ENCODE assay signal across 8 cellular contexts in the genomic region with DNA sequence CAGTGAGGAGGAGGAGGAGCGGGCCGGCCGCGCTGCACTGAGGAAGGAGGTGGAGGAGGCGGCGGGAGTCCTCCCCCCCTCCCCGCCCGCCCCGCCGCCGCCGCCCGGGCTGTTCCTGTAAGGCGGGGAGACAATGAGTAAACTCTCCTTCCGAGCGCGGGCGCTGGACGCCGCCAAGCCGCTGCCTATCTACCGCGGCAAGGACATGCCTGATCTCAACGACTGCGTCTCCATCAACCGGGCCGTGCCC. TPM values are rescaled to one million over a fixed set of nuclear protein-coding genes. Genes with fewer than 3 reads are reported as not detected.
DNase-seq lines count a peak whose midpoint lies in the region; ATAC-seq and TF ChIP-seq lines count a peak whose summit lies in the region.

No MANE protein-coding gene starts in this region.

- intact Hi-C loops in HCT116 (cut with micrococcal nuclease): loop anchor here (5.0 kb wide), 1 partner anchor 342 kb away; no protein-coding TSS in a partner anchor

- no peak overlapping the region for H2AFZ ChIP-seq in HCT116 (ENCODE audit: low read depth, low read length, poor library complexity, severe bottlenecking)
- H2AFZ ChIP-seq in OCI-LY1 (ENCODE audit: low read length): no peak overlapping the region
- no peak overlapping the region for H2AFZ ChIP-seq in neuron (ENCODE audit: low read depth, low read length)

- H3K36me3 ChIP-seq in HCT116 (ENCODE audit: control insufficient read depth in 1 of 2, insufficient read depth in 2 of 2, low read length in 2 of 2) (no peaks in the 10 kb centered on the region), OCI-LY1 (ENCODE audit: insufficient read depth, low read length) (no peaks in the 10 kb centered on the region), neuron (ENCODE audit: insufficient read depth, low read length) (no peaks in the 10 kb centered on the region)

- ATAC-seq in GM18502 (IDR thresholded peaks at IDR 0.05; ENCODE audit: poor library complexity, unreplicated experiment) (peak; percentile 41), HCT116 (peak; percentile 53)

- TF ChIP-seq RAD21 in HCT116 (IDR thresholded peaks at IDR 0.05; ENCODE audit: low read depth): no peak

- BruUV-seq in HCT116 (replicated peaks; lab: Mats Ljungman, UMichigan): no TSS peak

- no peak for TF ChIP-seq POLR2A in HCT116 (IDR thresholded peaks at IDR 0.05; ENCODE audit: borderline replicate concordance, extremely low read depth, insufficient read depth, insufficient read length)

- no peaks in the 10 kb centered on the region for H3F3A ChIP-seq in OCI-LY1 (ENCODE audit: insufficient read depth, low read length)

- H3K9me3 ChIP-seq in HCT116 (ENCODE audit: control insufficient read depth in 1 of 2, insufficient read depth in 1 of 2, low read depth in 1 of 2, low read length in 2 of 2): no peaks in the 10 kb centered on the region
- no peaks in the 10 kb centered on the region for H3K9me3 ChIP-seq in OCI-LY1 (ENCODE audit: low read length)
- H3K9me3 ChIP-seq in neuron (ENCODE audit: low read length): no peaks in the 10 kb centered on the region

- peak overlapping the region; percentile 77 to 97 for H3K4me3 ChIP-seq in HCT116 (replicated peaks in 1 of 2; ENCODE audit: low read depth in 1 of 2, low read length in 2 of 2)
- peak overlapping the region; percentile 81 for H3K4me3 ChIP-seq in OCI-LY1 (ENCODE audit: low read depth, low read length, poor library complexity, severe bottlenecking)
- peak overlapping the region; percentile 58 for H3K4me3 ChIP-seq in epithelial cell of esophagus (ENCODE audit: low read length)
- H3K4me3 ChIP-seq in neuron (ENCODE audit: low read length): peak overlapping the region; percentile 69

- H4K20me1 ChIP-seq in HCT116 (ENCODE audit: insufficient read depth): peaks cover 11% of the 10 kb centered on the region; the same call in 1 of the 2 replicates
- no peaks in the 10 kb centered on the region for H4K20me1 ChIP-seq in OCI-LY1 (ENCODE audit: insufficient read depth, low read length)

- H3K4me2 ChIP-seq in HCT116 (ENCODE audit: low read length) (peak overlapping the region; percentile 95), OCI-LY1 (ENCODE audit: low read length) (peak overlapping the region; percentile 87)

- DNase-seq in HCT116 (ENCODE audit: low read depth, low spot score): no peak
- DNase-seq in epithelial cell of esophagus (ENCODE audit: low read depth): no peak
- DNase-seq in foreskin melanocyte: no peak
- no peak for DNase-seq in cortex of kidney (lab: John Stamatoyannopoulos, UW)
- DNase-seq in retina: no peak

- H3K9me2 ChIP-seq in HCT116 (ENCODE audit: insufficient read depth): no peaks in the 10 kb centered on the region
- no peaks in the 10 kb centered on the region for H3K9me2 ChIP-seq in OCI-LY1 (ENCODE audit: low read depth, low read length)

- TF ChIP-seq CTCF in HCT116 (IDR thresholded peaks at IDR 0.05 in 2 of 3, conservative IDR thresholded peaks at IDR 0.05 in 1 of 3; ENCODE audit: borderline replicate concordance in 1 of 3, insufficient read depth in 1 of 3, low read depth in 2 of 3, low read length in 2 of 3) (no peak), OCI-LY1 (IDR thresholded peaks at IDR 0.05; ENCODE audit: low read length) (no peak), epithelial cell of esophagus (IDR thresholded peaks at IDR 0.05; ENCODE audit: insufficient read depth, low read depth, low read length, missing control alignments) (no peak)

- no peaks in the 10 kb centered on the region for H3K27me3 ChIP-seq in HCT116 (ENCODE audit: insufficient read depth, low read length)
- no peaks in the 10 kb centered on the region for H3K27me3 ChIP-seq in OCI-LY1 (ENCODE audit: insufficient read depth, low read length)
- H3K27me3 ChIP-seq in neuron (ENCODE audit: insufficient read depth, low read length): no peaks in the 10 kb centered on the region

- POLR2A ChIA-PET in HCT116 (lab: Charles Lee): interaction anchor here (0.7 to 1.0 kb wide), 9 partner anchors 8 to 1455 kb away, joined by 3 to 9 read pairs (median 4); partner anchors contain the start of genes MBD5 and ORC4

- H3K79me2 ChIP-seq in HCT116 (ENCODE audit: insufficient read depth, low read length): peaks cover 45% of the 10 kb centered on the region
- peaks cover 37% of the 10 kb centered on the region for H3K79me2 ChIP-seq in OCI-LY1 (ENCODE audit: insufficient read depth, low read length)

- H3K4me1 ChIP-seq in HCT116 (ENCODE audit: control insufficient read depth in 1 of 2, insufficient read depth in 2 of 2, low read length in 2 of 2) (peaks cover 26 to 33% of the 10 kb centered on the region in 2 experiments), OCI-LY1 (ENCODE audit: insufficient read depth, low read length, severe bottlenecking) (peaks cover 16% of the 10 kb centered on the region), neuron (ENCODE audit: insufficient read depth, low read length) (peaks cover 14% of the 10 kb centered on the region)

- peak overlapping the region; percentile 55 for H3K27ac ChIP-seq in HCT116 (ENCODE audit: low read depth, low read length)
- peak overlapping the region; percentile 77 for H3K27ac ChIP-seq in OCI-LY1 (ENCODE audit: low read depth, low read length, poor library complexity, severe bottlenecking)

- H3K9ac ChIP-seq in HCT116 (ENCODE audit: low read length) (peak overlapping the region; percentile 76), OCI-LY1 (ENCODE audit: low read length) (peak overlapping the region; percentile 79)

- RAD21 ChIA-PET in HCT116 (lab: Charles Lee; ENCODE audit: low non-redundant PET in 1 of 2, low total read pairs in 2 of 2, uncharacterized antibody in 2 of 2, unreplicated experiment in 2 of 2): no interaction called here

- CTCF ChIA-PET in HCT116 (lab: Charles Lee): no interaction called here

TF ChIP-seq in HCT116, 20 proteins besides CTCF, POLR2A, EP300 and RAD21:
- no peak for TF ChIP-seq CEBPB (IDR thresholded peaks at IDR 0.05; ENCODE audit: low read depth)
- peak; percentile 76 for TF ChIP-seq POLR2AphosphoS5 (IDR thresholded peaks at IDR 0.05; ENCODE audit: low read depth, low read length)

RNA-seq across cellular contexts. Expression of gene EPC2, which starts 0.3 kb away (rescaled TPM):
- 19.6 TPM for total RNA-seq in HCT116 (2021; ENCODE audit: unreplicated experiment)
- 9.4 and 10.9 TPM in 2 replicates for polyA plus RNA-seq in HCT116 (2012)
